ENCODE assay signal across 15 cellular contexts in genomic region chr7:24503511-24503910, GRCh38.
"Had no signal": no experiment of that assay in that cellular context is flagged by ENCODE, and none has a peak within 500 bp of the region (broad histone marks: within the 10 kb centered on the region; RNA-seq: fewer than 3 reads in every experiment).

No MANE protein-coding gene starts in this region.

- H3K36me3 ChIP-seq: sigmoid colon had no signal

- DNase-seq: activated CD4-positive, alpha-beta T cell treated with anti-CD3 and anti-CD28 coated beads for 1 hour; activated CD4-positive, alpha-beta T cell treated with anti-CD3 and anti-CD28 coated beads, Interleukin-2, amount 50 U/mL, for 48 hours; activated gamma-delta T cell treated with Interleukin-2 at 50 U/mL for 16 hours; activated naive CD8-positive, alpha-beta T cell treated with anti-CD3 and anti-CD28 coated beads, Interleukin-2, amount 10 ng/mL, durations not matched to agents 7 days and 5 days; activated T-cell treated with anti-CD3 and anti-CD28 coated beads, Interleukin-2, amount 50 U/mL, for 48 hours; anterior cingulate cortex; foreskin keratinocyte; head of caudate nucleus; left colon; natural killer cell; sigmoid colon; stimulated activated CD4-positive, alpha-beta T cell treated with anti-CD3 and anti-CD28 coated beads, Interleukin-4, amount 100 ng/mL, for 1 hour; stimulated activated CD8-positive, alpha-beta memory T cell treated with anti-CD3 and anti-CD28 coated beads, Interleukin-4, amount 100 ng/mL, for 48 hours had no signal

- ATAC-seq: foreskin keratinocyte, left colon, natural killer cell had no signal

- H3K36me3 Mint-ChIP-seq: activated naive CD8-positive, alpha-beta T cell treated with anti-CD3 and anti-CD28 coated beads, Interleukin-2, amount 10 ng/mL, durations not matched to agents 7 days and 5 days; natural killer cell had no signal

- H3K4me3 Mint-ChIP-seq: activated naive CD8-positive, alpha-beta T cell treated with anti-CD3 and anti-CD28 coated beads, Interleukin-2, amount 10 ng/mL, durations not matched to agents 7 days and 5 days; natural killer cell; stimulated activated naive CD8-positive, alpha-beta T cell treated with anti-CD3 and anti-CD28 coated beads, Interleukin-15, Interleukin-2, amounts not matched to agents 100 ng/mL and 50 ng/mL, for 24 hours had no signal

- H3K4me3 ChIP-seq: lung, sigmoid colon had no signal

- H3K27ac ChIP-seq: foreskin keratinocyte, sigmoid colon had no signal

- H3K9me3 ChIP-seq: sigmoid colon had no signal

- H3K4me1 ChIP-seq: foreskin keratinocyte, sigmoid colon had no signal

- H3K27ac Mint-ChIP-seq: activated naive CD8-positive, alpha-beta T cell treated with anti-CD3 and anti-CD28 coated beads, Interleukin-2, amount 10 ng/mL, durations not matched to agents 7 days and 5 days; natural killer cell; stimulated activated naive CD8-positive, alpha-beta T cell treated with anti-CD3 and anti-CD28 coated beads, Interleukin-15, Interleukin-2, amounts not matched to agents 100 ng/mL and 50 ng/mL, for 24 hours had no signal

- H3K9me3 Mint-ChIP-seq: activated naive CD8-positive, alpha-beta T cell treated with anti-CD3 and anti-CD28 coated beads, Interleukin-2, amount 10 ng/mL, durations not matched to agents 7 days and 5 days; natural killer cell; stimulated activated naive CD8-positive, alpha-beta T cell treated with anti-CD3 and anti-CD28 coated beads, Interleukin-15, Interleukin-2, amounts not matched to agents 100 ng/mL and 50 ng/mL, for 24 hours had no signal

- H3K4me1 Mint-ChIP-seq: activated naive CD8-positive, alpha-beta T cell treated with anti-CD3 and anti-CD28 coated beads, Interleukin-2, amount 10 ng/mL, durations not matched to agents 7 days and 5 days; natural killer cell had no signal
